Comparison of ENCODE assay signal across 9 cellular contexts in genomic region chr12:76880156-76881023, GRCh38. TPM values are rescaled to one million over a fixed set of nuclear protein-coding genes. Genes with fewer than 3 reads are reported as not detected.
A peak's percentile ranks its signal among the peaks of the same experiment; 100 is the strongest.
DNase-seq lines count a peak whose midpoint lies in the region; ATAC-seq and TF ChIP-seq lines count a peak whose summit lies in the region.
"Had no signal": no experiment of that assay in that cellular context is flagged by ENCODE, and none has a peak within 500 bp of the region (broad histone marks: within the 10 kb centered on the region; RNA-seq: fewer than 3 reads in every experiment).

No MANE protein-coding gene starts in this region.

- H3K4me3 ChIP-seq in PC-3 (ENCODE audit: low read length) = no peak overlapping the region
- H3K4me3 ChIP-seq in esophagus muscularis mucosa = no peak overlapping the region

- H3K4me1 ChIP-seq in PC-3 (ENCODE audit: insufficient read depth, low read length) (peaks cover 16% of the 10 kb centered on the region), esophagus muscularis mucosa (peaks cover 13 to 42% (median 31%) of the 10 kb centered on the region in 4 donors), H9 (ENCODE audit: insufficient read depth, low read length) (peaks cover 2% of the 10 kb centered on the region; the same call in 1 of the 2 replicates)

- POLR2A ChIA-PET in CD4-positive, alpha-beta T cell (lab: Charles Lee) = no interaction called here
- POLR2A ChIA-PET in PC-3 (lab: Charles Lee; ENCODE audit: unreplicated experiment) = no interaction called here

- no peaks in the 10 kb centered on the region for H3K9me2 ChIP-seq in PC-3 (replicated peaks; ENCODE audit: low read length)

- H3K23ac ChIP-seq in H9 (ENCODE audit: insufficient read length, low read depth, low read length) = no peak overlapping the region

- CTCF ChIA-PET in CD4-positive, alpha-beta T cell (lab: Charles Lee) = no interaction called here
- CTCF ChIA-PET in PC-3 (lab: Charles Lee) = interaction anchor here (0.6 kb wide), 1 partner anchor 130 kb away, joined by 5 read pairs; no protein-coding TSS in a partner anchor

- H3K27ac ChIP-seq in CD4-positive, alpha-beta T cell (ENCODE audit: low read depth, low read length) = no peak overlapping the region
- H3K27ac ChIP-seq in PC-3 (ENCODE audit: low read length) (no peak overlapping the region), esophagus muscularis mucosa (replicated peaks in 1 of 4) (peak overlapping the region; percentile 92 to 96 (median 94)), H9 (ENCODE audit: insufficient read length, low read depth, low read length) (no peak overlapping the region)

- H3T11ph ChIP-seq in H9 (ENCODE audit: low read length) = no peak overlapping the region

- H3K14ac ChIP-seq in H9 (ENCODE audit: insufficient read depth, low read length) = no peak overlapping the region

- TF ChIP-seq POLR2A in esophagus muscularis mucosa (IDR thresholded peaks at IDR 0.05; ENCODE audit: low read depth) = no peak

- H3K4me1 Mint-ChIP-seq in CD4-positive, alpha-beta T cell (ENCODE audit: low read depth) = peaks cover 24% of the 10 kb centered on the region
- H3K4me1 Mint-ChIP-seq in progenitor cell of endocrine pancreas (ENCODE audit: low read depth) (peaks cover 25% of the 10 kb centered on the region), H9 (peaks cover 25 to 30% of the 10 kb centered on the region in 2 experiments)

- no peak for ATAC-seq in CD4-positive, alpha-beta T cell (ENCODE audit: poor library complexity)
- no peak for ATAC-seq in PC-3
- no peak for ATAC-seq in HG02870 (IDR thresholded peaks at IDR 0.05; ENCODE audit: unreplicated experiment)
- ATAC-seq in activated naive CD4-positive, alpha-beta T cell treated with anti-CD3 and anti-CD28 coated beads, Interleukin-2, amount 50 U/mL, for 72 hours = no peak

- H4K20me1 ChIP-seq in PC-3 (ENCODE audit: low read length) (no peaks in the 10 kb centered on the region), H9 (ENCODE audit: control insufficient read depth, insufficient read depth, insufficient read length) (no peaks in the 10 kb centered on the region)

- peak overlapping the region; percentile 89; the same call in 1 of the 2 replicates for H2AFZ ChIP-seq in PC-3 (ENCODE audit: low read length)
- no peak overlapping the region for H2AFZ ChIP-seq in H9 (ENCODE audit: low read length)

- BruUV-seq in PC-3 (replicated peaks; lab: Mats Ljungman, UMichigan) = no TSS peak

- H3K9ac ChIP-seq in PC-3 (ENCODE audit: low read length) = no peak overlapping the region
- no peak overlapping the region for H3K9ac ChIP-seq in H9 (ENCODE audit: extremely low read depth, insufficient read length, low read length)

- no peak overlapping the region for H2BK120ac ChIP-seq in H9 (ENCODE audit: low read depth, low read length, poor library complexity, severe bottlenecking)

- no peak for TF ChIP-seq CTCF in CD4-positive, alpha-beta T cell (IDR thresholded peaks at IDR 0.05)
- no peak for TF ChIP-seq CTCF in PC-3 (conservative IDR thresholded peaks at IDR 0.05; ENCODE audit: low read depth, low read length)
- no peak for TF ChIP-seq CTCF in esophagus muscularis mucosa (IDR thresholded peaks at IDR 0.05)
- TF ChIP-seq CTCF in progenitor cell of endocrine pancreas (IDR thresholded peaks at IDR 0.05; ENCODE audit: unreplicated experiment) = no peak
- no peak for TF ChIP-seq CTCF in H9 (conservative IDR thresholded peaks at IDR 0.05)

- H3K36me3 ChIP-seq in PC-3 (ENCODE audit: low read depth, low read length) = no peaks in the 10 kb centered on the region
- H3K36me3 ChIP-seq in esophagus muscularis mucosa = no peaks in the 10 kb centered on the region

- peak overlapping the region; percentile 85 for H3K4me3 Mint-ChIP-seq in CD4-positive, alpha-beta T cell
- H3K4me3 Mint-ChIP-seq in progenitor cell of endocrine pancreas (ENCODE audit: low read depth) (peak overlapping the region; percentile 99), H9 (peak overlapping the region in 1 of 2 experiments; percentile 84; a peak in 2 of 5 replicates)

- H4K8ac ChIP-seq in H9 (replicated peaks; ENCODE audit: insufficient read length, low read depth, low read length) = no peak overlapping the region

- no peak overlapping the region for H2BK20ac ChIP-seq in H9 (ENCODE audit: low read depth, low read length, poor library complexity, severe bottlenecking)

- intact Hi-C loops in CD4-positive, alpha-beta T cell (cut with DNase I, micrococcal nuclease) = no loop called here
- intact Hi-C loops in PC-3 (cut with micrococcal nuclease) = no loop called here
- intact Hi-C loops in esophagus muscularis mucosa (cut with DNase I) = no loop called here

- H3K9me3 ChIP-seq in CD4-positive, alpha-beta T cell (ENCODE audit: control insufficient read depth, low read length) = no peaks in the 10 kb centered on the region
- no peaks in the 10 kb centered on the region for H3K9me3 ChIP-seq in PC-3 (ENCODE audit: low read length)
- no peaks in the 10 kb centered on the region for H3K9me3 ChIP-seq in esophagus muscularis mucosa
- H3K9me3 ChIP-seq in H9 (ENCODE audit: control insufficient read depth, low read depth, low read length) = no peaks in the 10 kb centered on the region

- no peaks in the 10 kb centered on the region for H3K9me3 Mint-ChIP-seq in CD4-positive, alpha-beta T cell
- no peaks in the 10 kb centered on the region for H3K9me3 Mint-ChIP-seq in progenitor cell of endocrine pancreas (ENCODE audit: low read depth)
- H3K9me3 Mint-ChIP-seq in H9 = no peaks in the 10 kb centered on the region
- H3K9me3 Mint-ChIP-seq in activated naive CD4-positive, alpha-beta T cell treated with anti-CD3 and anti-CD28 coated beads, Interleukin-2, amount 50 U/mL, for 72 hours = no peaks in the 10 kb centered on the region
- H3K9me3 Mint-ChIP-seq: activated CD4-positive, alpha-beta T cell treated with anti-CD3 and anti-CD28 coated beads, Interleukin-2, amount 10 ng/mL, durations not matched to agents 7 days and 5 days had no signal

- peaks cover 4% of the 10 kb centered on the region for H3K23me2 ChIP-seq in H9 (ENCODE audit: insufficient read length, low read depth, low read length, poor library complexity, severe bottlenecking)

- no peak overlapping the region for H4K5ac ChIP-seq in H9 (ENCODE audit: insufficient read length, low read depth, low read length)

- no peak overlapping the region for H3K4ac ChIP-seq in H9 (ENCODE audit: low read depth, low read length)

- H4K91ac ChIP-seq in H9 (ENCODE audit: insufficient read length, low read depth, low read length) = no peak overlapping the region

- H3K27me3 Mint-ChIP-seq in CD4-positive, alpha-beta T cell = peaks cover 43% of the 10 kb centered on the region
- no peaks in the 10 kb centered on the region for H3K27me3 Mint-ChIP-seq in progenitor cell of endocrine pancreas
- peaks cover 4% of the 10 kb centered on the region for H3K27me3 Mint-ChIP-seq in H9 (ENCODE audit: low read depth)

- H3K79me2 ChIP-seq in PC-3 (ENCODE audit: low read length) = peaks cover 11% of the 10 kb centered on the region; the same call in 1 of the 2 replicates
- H3K79me2 ChIP-seq in H9 (ENCODE audit: insufficient read depth, low read length) = peaks cover 7% of the 10 kb centered on the region; the same call in 1 of the 2 replicates

- H3K27ac Mint-ChIP-seq in CD4-positive, alpha-beta T cell = no peak overlapping the region
- H3K27ac Mint-ChIP-seq in progenitor cell of endocrine pancreas (peak overlapping the region; percentile 88), H9 (no peak overlapping the region)
- H3K27ac Mint-ChIP-seq in activated naive CD4-positive, alpha-beta T cell treated with anti-CD3 and anti-CD28 coated beads, Interleukin-2, amount 50 U/mL, for 72 hours = no peak overlapping the region
- H3K27ac Mint-ChIP-seq: activated CD4-positive, alpha-beta T cell treated with anti-CD3 and anti-CD28 coated beads, Interleukin-2, amount 10 ng/mL, durations not matched to agents 7 days and 5 days had no signal

- H2AK5ac ChIP-seq in H9 (ENCODE audit: insufficient read length, low read length) = no peak overlapping the region

- no peaks in the 10 kb centered on the region for H3K36me3 Mint-ChIP-seq in CD4-positive, alpha-beta T cell (ENCODE audit: low read depth)
- H3K36me3 Mint-ChIP-seq in progenitor cell of endocrine pancreas (ENCODE audit: insufficient read depth) = no peaks in the 10 kb centered on the region
- H3K36me3 Mint-ChIP-seq in H9 (ENCODE audit: insufficient read depth in 1 of 3, low read depth in 3 of 3) = peaks cover 0 to 2% (median 0%) of the 10 kb centered on the region in 3 experiments; a peak in 1 of 7 replicates
- H3K36me3 Mint-ChIP-seq in activated naive CD4-positive, alpha-beta T cell treated with anti-CD3 and anti-CD28 coated beads, Interleukin-2, amount 50 U/mL, for 72 hours = peaks cover 0 to 10% of the 10 kb centered on the region in 2 donors

- WGBS in esophagus muscularis mucosa = 78% methylated on average over 12 of the region's 12 CpGs
- WGBS in H9 (ENCODE audit: extremely low coverage, insufficient read length, low lambda C conversion rate) = no CpG with 5 or more reads among the region's 12 CpGs

- H3K4me2 ChIP-seq in PC-3 (ENCODE audit: low read length) (no peak overlapping the region), H9 (ENCODE audit: insufficient read depth, insufficient read length, low read length) (no peak overlapping the region)

- DNase-seq in CD4-positive, alpha-beta T cell = no peak
- DNase-seq in PC-3 = no peak
- peak; percentile 79 for DNase-seq in esophagus muscularis mucosa (ENCODE audit: extremely low spot score)
- DNase-seq in progenitor cell of endocrine pancreas (ENCODE audit: low spot score, unreplicated experiment) = no peak
- DNase-seq in H9 = no peak
- no peak for DNase-seq in activated naive CD4-positive, alpha-beta T cell treated with anti-CD3 and anti-CD28 coated beads, Interleukin-2, amount 50 U/mL, for 72 hours (ENCODE audit: low spot score in 2 of 2)
- no peak for DNase-seq in HuH-7.5 (ENCODE audit: low spot score)
- DNase-seq: activated CD4-positive, alpha-beta T cell treated with anti-CD3 and anti-CD28 coated beads, Interleukin-2, amount 10 ng/mL, durations not matched to agents 7 days and 5 days had no signal

- no peaks in the 10 kb centered on the region for H3F3A ChIP-seq in PC-3 (ENCODE audit: low read length, unreplicated experiment)

- peaks cover 30% of the 10 kb centered on the region for H3K27me3 ChIP-seq in CD4-positive, alpha-beta T cell (ENCODE audit: control insufficient read depth, insufficient read depth, low read length)
- H3K27me3 ChIP-seq in PC-3 (ENCODE audit: low read length) (no peaks in the 10 kb centered on the region), esophagus muscularis mucosa (no peaks in the 10 kb centered on the region), H9 (ENCODE audit: insufficient read depth, low read length) (no peaks in the 10 kb centered on the region)

- no peak overlapping the region for H3K18ac ChIP-seq in H9 (ENCODE audit: insufficient read length, low read depth, low read length)

- no peak overlapping the region for H2BK5ac ChIP-seq in H9 (ENCODE audit: insufficient read length, low read length)

- no peak overlapping the region for H2BK12ac ChIP-seq in H9 (ENCODE audit: insufficient read length, low read depth, low read length)

- no peak overlapping the region for H2BK15ac ChIP-seq in H9 (ENCODE audit: low read depth, low read length)

- H3K79me1 ChIP-seq in H9 (ENCODE audit: insufficient read depth, low read depth, low read length, poor library complexity, severe bottlenecking) = peaks cover 4% of the 10 kb centered on the region

- no peak overlapping the region for H3K56ac ChIP-seq in H9 (ENCODE audit: insufficient read length, low read depth, low read length)

- TF ChIP-seq EP300 in esophagus muscularis mucosa (IDR thresholded peaks at IDR 0.05) = no peak

RNA-seq across cellular contexts. Expression of gene CSRP2, which starts 1.6 kb away (rescaled TPM):
- total RNA-seq in CD4-positive, alpha-beta T cell = not detected
- total RNA-seq in PC-3 (2014; rRNA removed) (33.1 and 36.3 TPM in 2 replicates), esophagus muscularis mucosa (100 to 1,000 TPM in 1 of 4 donors, 10 to 100 TPM in 3; 46.1 to 129 (median 74.8) TPM), progenitor cell of endocrine pancreas (90.0 and 96.1 TPM in 2 replicates), H9 (2021) (156 and 158 TPM in 2 replicates)
- total RNA-seq in activated naive CD4-positive, alpha-beta T cell treated with anti-CD3 and anti-CD28 coated beads, Interleukin-2, amount 50 U/mL, for 72 hours = 1 to 10 TPM in 1 of 2 donors, under 1 TPM in 1; 0.84 to 2.8 TPM

Comparison
In these comparisons a context has a peak if more than half of its experiments do, and no peak if none do; other contexts are left out.
1. H3K27ac ChIP-seq: peak in esophagus muscularis mucosa (4 of 4); none in CD4-positive, alpha-beta T cell (single experiment), PC-3 (single experiment) and H9 (single experiment).